In the genomic region with DNA sequence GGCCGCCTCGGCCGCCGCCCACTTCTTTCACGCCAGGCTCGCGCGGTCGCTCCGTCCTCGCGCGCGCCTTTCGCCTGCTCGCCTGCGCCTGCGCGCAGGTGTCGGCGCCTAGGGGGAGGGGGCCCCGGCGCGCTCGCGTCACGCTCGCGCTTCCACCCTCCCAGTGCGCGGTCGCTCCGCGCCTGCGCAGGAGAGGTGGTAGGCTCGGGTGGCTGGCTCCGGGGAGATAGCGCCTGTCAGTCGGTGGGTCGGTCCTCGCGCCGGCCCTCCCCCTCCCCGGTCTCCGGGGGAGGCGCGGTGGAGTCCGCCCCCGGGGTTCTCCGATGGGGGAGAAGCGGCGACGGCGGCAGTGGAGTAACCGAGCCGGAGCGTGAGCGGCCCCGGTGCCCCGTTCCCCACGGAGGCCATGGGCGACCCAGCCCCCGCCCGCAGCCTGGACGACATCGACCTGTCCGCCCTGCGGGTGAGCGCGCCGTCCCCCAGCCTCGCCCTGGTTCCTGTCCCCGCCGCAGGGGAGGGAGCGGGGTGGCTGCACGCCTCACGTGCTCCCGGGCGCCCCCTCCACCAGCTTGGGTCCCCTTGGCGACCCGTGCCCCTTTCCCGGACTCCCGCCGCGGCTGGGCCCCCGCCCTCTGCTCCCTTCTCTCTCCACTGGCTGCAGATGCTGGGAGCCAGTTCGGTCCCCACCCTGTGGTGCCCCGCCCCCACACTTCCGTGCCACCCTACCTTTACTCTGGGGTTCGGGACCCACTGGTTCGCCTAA, we compare ENCODE assay signal across 1 cellular context.
TF ChIP-seq lines count a peak whose summit lies in the region.

Gene MINK1, plus strand, starts transcription at position 163 of the 763 bp plus-strand sequence. Its CDS starts 244 bp downstream, at position 407.

TF ChIP-seq in K562, 482 proteins besides CTCF, POLR2A, EP300 and RAD21 (continued from another document and continues in another):
- no peak for TF ChIP-seq MBD1 (CRISPR knock-in tag; IDR thresholded peaks at IDR 0.05)
- TF ChIP-seq MCM5 (IDR thresholded peaks at IDR 0.05; ENCODE audit: low read depth), result no peak
- peak in 1 of 2 experiments; percentile 36; a peak in 1 of 4 replicates for TF ChIP-seq KDM1A (IDR thresholded peaks at IDR 0.05)
- TF ChIP-seq ZNF76 (CRISPR knock-in tag; IDR thresholded peaks at IDR 0.05; ENCODE audit: borderline replicate concordance), result no peak
- TF ChIP-seq EP400 (IDR thresholded peaks at IDR 0.05), result peak; percentile 31; the same call in 1 of the 2 replicates
- TF ChIP-seq RBM39 (optimal IDR thresholded peaks at IDR 0.05; ENCODE audit: low read depth, low read length), result no peak
- TF ChIP-seq ZFP1 (CRISPR knock-in tag; IDR thresholded peaks at IDR 0.05), result no peak
- no peak for TF ChIP-seq ZBTB8A (IDR thresholded peaks at IDR 0.05; ENCODE audit: partially characterized antibody)
- TF ChIP-seq PHTF2 (CRISPR knock-in tag; IDR thresholded peaks at IDR 0.05), result no peak
- TF ChIP-seq, protein P1, sequence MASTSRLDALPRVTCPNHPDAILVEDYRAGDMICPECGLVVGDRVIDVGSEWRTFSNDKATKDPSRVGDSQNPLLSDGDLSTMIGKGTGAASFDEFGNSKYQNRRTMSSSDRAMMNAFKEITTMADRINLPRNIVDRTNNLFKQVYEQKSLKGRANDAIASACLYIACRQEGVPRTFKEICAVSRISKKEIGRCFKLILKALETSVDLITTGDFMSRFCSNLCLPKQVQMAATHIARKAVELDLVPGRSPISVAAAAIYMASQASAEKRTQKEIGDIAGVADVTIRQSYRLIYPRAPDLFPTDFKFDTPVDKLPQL (IDR thresholded peaks at IDR 0.05; ENCODE audit: extremely low read depth, insufficient read length), result no peak
- TF ChIP-seq SMC3 (conservative IDR thresholded peaks at IDR 0.05; ENCODE audit: insufficient read depth, low read depth, low read length), result no peak
- TF ChIP-seq ZC3H8 (IDR thresholded peaks at IDR 0.05), result no peak
- TF ChIP-seq ZBTB7A (IDR thresholded peaks at IDR 0.05; ENCODE audit: borderline replicate concordance, control insufficient read depth, low read depth, low read length), result peak; percentile 58; the same call in 1 of the 2 replicates
- no peak for TF ChIP-seq SMARCC2 (IDR thresholded peaks at IDR 0.05; ENCODE audit: low read depth)
- TF ChIP-seq ZNF347 (CRISPR knock-in tag; IDR thresholded peaks at IDR 0.05; ENCODE audit: low read depth), result no peak
- TF ChIP-seq, protein P2, sequence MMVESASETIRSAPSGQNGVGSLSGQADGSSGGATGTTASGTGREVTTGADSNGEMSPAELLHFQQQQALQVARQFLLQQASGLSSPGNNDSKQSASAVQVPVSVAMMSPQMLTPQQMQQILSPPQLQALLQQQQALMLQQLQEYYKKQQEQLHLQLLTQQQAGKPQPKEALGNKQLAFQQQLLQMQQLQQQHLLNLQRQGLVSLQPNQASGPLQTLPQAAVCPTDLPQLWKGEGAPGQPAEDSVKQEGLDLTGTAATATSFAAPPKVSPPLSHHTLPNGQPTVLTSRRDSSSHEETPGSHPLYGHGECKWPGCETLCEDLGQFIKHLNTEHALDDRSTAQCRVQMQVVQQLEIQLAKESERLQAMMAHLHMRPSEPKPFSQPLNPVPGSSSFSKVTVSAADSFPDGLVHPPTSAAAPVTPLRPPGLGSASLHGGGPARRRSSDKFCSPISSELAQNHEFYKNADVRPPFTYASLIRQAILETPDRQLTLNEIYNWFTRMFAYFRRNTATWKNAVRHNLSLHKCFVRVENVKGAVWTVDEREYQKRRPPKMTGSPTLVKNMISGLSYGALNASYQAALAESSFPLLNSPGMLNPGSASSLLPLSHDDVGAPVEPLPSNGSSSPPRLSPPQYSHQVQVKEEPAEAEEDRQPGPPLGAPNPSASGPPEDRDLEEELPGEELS (CRISPR knock-in tag; IDR thresholded peaks at IDR 0.05; ENCODE audit: borderline replicate concordance), result no peak
- peak; percentile 40; the same call in 1 of the 2 replicates for TF ChIP-seq SAFB (IDR thresholded peaks at IDR 0.05; ENCODE audit: borderline replicate concordance, low read depth, low read length)
- no peak for TF ChIP-seq SREBF2 (CRISPR knock-in tag; IDR thresholded peaks at IDR 0.05)
- TF ChIP-seq CTBP1 (IDR thresholded peaks at IDR 0.05; ENCODE audit: borderline replicate concordance), result peak; percentile 92
- no peak for TF ChIP-seq HCFC1 (IDR thresholded peaks at IDR 0.05; ENCODE audit: low read depth, low read length)
- 0 out of 2 replicates have a peak, but pooled peaks have one; percentile 17 for TF ChIP-seq GABPB1 (CRISPR knock-in tag; IDR thresholded peaks at IDR 0.05)
- no peak for TF ChIP-seq MLLT1 (IDR thresholded peaks at IDR 0.05)
- TF ChIP-seq MYBL2 (IDR thresholded peaks at IDR 0.05; ENCODE audit: low read depth), result no peak
- no peak for TF ChIP-seq MYBL2 (CRISPR knock-in tag; IDR thresholded peaks at IDR 0.05; ENCODE audit: borderline replicate concordance)
- no peak for TF ChIP-seq DEAF1 (CRISPR knock-in tag; IDR thresholded peaks at IDR 0.05)
- TF ChIP-seq, protein P3, sequence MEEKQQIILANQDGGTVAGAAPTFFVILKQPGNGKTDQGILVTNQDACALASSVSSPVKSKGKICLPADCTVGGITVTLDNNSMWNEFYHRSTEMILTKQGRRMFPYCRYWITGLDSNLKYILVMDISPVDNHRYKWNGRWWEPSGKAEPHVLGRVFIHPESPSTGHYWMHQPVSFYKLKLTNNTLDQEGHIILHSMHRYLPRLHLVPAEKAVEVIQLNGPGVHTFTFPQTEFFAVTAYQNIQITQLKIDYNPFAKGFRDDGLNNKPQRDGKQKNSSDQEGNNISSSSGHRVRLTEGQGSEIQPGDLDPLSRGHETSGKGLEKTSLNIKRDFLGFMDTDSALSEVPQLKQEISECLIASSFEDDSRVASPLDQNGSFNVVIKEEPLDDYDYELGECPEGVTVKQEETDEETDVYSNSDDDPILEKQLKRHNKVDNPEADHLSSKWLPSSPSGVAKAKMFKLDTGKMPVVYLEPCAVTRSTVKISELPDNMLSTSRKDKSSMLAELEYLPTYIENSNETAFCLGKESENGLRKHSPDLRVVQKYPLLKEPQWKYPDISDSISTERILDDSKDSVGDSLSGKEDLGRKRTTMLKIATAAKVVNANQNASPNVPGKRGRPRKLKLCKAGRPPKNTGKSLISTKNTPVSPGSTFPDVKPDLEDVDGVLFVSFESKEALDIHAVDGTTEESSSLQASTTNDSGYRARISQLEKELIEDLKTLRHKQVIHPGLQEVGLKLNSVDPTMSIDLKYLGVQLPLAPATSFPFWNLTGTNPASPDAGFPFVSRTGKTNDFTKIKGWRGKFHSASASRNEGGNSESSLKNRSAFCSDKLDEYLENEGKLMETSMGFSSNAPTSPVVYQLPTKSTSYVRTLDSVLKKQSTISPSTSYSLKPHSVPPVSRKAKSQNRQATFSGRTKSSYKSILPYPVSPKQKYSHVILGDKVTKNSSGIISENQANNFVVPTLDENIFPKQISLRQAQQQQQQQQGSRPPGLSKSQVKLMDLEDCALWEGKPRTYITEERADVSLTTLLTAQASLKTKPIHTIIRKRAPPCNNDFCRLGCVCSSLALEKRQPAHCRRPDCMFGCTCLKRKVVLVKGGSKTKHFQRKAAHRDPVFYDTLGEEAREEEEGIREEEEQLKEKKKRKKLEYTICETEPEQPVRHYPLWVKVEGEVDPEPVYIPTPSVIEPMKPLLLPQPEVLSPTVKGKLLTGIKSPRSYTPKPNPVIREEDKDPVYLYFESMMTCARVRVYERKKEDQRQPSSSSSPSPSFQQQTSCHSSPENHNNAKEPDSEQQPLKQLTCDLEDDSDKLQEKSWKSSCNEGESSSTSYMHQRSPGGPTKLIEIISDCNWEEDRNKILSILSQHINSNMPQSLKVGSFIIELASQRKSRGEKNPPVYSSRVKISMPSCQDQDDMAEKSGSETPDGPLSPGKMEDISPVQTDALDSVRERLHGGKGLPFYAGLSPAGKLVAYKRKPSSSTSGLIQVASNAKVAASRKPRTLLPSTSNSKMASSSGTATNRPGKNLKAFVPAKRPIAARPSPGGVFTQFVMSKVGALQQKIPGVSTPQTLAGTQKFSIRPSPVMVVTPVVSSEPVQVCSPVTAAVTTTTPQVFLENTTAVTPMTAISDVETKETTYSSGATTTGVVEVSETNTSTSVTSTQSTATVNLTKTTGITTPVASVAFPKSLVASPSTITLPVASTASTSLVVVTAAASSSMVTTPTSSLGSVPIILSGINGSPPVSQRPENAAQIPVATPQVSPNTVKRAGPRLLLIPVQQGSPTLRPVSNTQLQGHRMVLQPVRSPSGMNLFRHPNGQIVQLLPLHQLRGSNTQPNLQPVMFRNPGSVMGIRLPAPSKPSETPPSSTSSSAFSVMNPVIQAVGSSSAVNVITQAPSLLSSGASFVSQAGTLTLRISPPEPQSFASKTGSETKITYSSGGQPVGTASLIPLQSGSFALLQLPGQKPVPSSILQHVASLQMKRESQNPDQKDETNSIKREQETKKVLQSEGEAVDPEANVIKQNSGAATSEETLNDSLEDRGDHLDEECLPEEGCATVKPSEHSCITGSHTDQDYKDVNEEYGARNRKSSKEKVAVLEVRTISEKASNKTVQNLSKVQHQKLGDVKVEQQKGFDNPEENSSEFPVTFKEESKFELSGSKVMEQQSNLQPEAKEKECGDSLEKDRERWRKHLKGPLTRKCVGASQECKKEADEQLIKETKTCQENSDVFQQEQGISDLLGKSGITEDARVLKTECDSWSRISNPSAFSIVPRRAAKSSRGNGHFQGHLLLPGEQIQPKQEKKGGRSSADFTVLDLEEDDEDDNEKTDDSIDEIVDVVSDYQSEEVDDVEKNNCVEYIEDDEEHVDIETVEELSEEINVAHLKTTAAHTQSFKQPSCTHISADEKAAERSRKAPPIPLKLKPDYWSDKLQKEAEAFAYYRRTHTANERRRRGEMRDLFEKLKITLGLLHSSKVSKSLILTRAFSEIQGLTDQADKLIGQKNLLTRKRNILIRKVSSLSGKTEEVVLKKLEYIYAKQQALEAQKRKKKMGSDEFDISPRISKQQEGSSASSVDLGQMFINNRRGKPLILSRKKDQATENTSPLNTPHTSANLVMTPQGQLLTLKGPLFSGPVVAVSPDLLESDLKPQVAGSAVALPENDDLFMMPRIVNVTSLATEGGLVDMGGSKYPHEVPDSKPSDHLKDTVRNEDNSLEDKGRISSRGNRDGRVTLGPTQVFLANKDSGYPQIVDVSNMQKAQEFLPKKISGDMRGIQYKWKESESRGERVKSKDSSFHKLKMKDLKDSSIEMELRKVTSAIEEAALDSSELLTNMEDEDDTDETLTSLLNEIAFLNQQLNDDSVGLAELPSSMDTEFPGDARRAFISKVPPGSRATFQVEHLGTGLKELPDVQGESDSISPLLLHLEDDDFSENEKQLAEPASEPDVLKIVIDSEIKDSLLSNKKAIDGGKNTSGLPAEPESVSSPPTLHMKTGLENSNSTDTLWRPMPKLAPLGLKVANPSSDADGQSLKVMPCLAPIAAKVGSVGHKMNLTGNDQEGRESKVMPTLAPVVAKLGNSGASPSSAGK (IDR thresholded peaks at IDR 0.05), result no peak
- no peak for TF ChIP-seq HES1 (IDR thresholded peaks at IDR 0.05; ENCODE audit: low read depth)
